8 cellular contexts compared by ENCODE assay signal in genomic region chr7:74093671-74094223, GRCh38. TPM values are rescaled to one million over a fixed set of nuclear protein-coding genes. Genes with fewer than 3 reads are reported as not detected.
DNase-seq lines count a peak whose midpoint lies in the region; ATAC-seq, FAIRE-seq and TF ChIP-seq lines count a peak whose summit lies in the region.

No MANE protein-coding gene starts in this region.

- ATAC-seq in HG03571 (IDR thresholded peaks at IDR 0.05; ENCODE audit: unreplicated experiment) (peak; percentile 4), pancreas (peak; percentile 8 to 16 (median 12)), GM19328 (IDR thresholded peaks at IDR 0.05; ENCODE audit: unreplicated experiment) (no peak)

- FAIRE-seq in pancreas (lab: Jason Lieb, UNC), result no peak

- peak overlapping the region; percentile 73 for H3K27ac Mint-ChIP-seq in activated naive CD4-positive, alpha-beta T cell treated with anti-CD3 and anti-CD28 coated beads for 36 hours

- no peak for TF ChIP-seq CTCF in coronary artery (IDR thresholded peaks at IDR 0.05)
- TF ChIP-seq CTCF in pancreas (IDR thresholded peaks at IDR 0.05), result no peak

- H3K9me3 Mint-ChIP-seq in activated naive CD4-positive, alpha-beta T cell treated with anti-CD3 and anti-CD28 coated beads for 36 hours, result no peaks in the 10 kb centered on the region

- in situ Hi-C loops in ACHN (cut with HindIII; ENCODE audit: low pct_ligation_motif_present, low pct_unique_long_range_greater_than_20kb, low sequenced_read_pairs), result no loop called here

- H3K4me1 ChIP-seq in pancreas, result no peaks in the 10 kb centered on the region

- CTCF ChIA-PET in activated naive CD4-positive, alpha-beta T cell treated with anti-CD3 and anti-CD28 coated beads for 36 hours (lab: Charles Lee), result no interaction called here

- H3K36me3 Mint-ChIP-seq in activated naive CD4-positive, alpha-beta T cell treated with anti-CD3 and anti-CD28 coated beads for 36 hours (ENCODE audit: low read depth), result peaks cover 13% of the 10 kb centered on the region

- 77 to 81% methylated on average over 15 of the region's 15 CpGs for WGBS in pancreas, 2 donors

- intact Hi-C loops in activated naive CD4-positive, alpha-beta T cell treated with anti-CD3 and anti-CD28 coated beads for 36 hours (cut with micrococcal nuclease), result loop anchor here (1.0 kb wide), 2 partner anchors 10 to 81 kb away; partner anchors contain the start of genes EIF4H and LIMK1
- intact Hi-C loops in pancreas (cut with DNase I), result no loop called here

- H3K4me3 ChIP-seq in coronary artery (peak overlapping the region; percentile 86), pancreas (peak overlapping the region in 2 of 4 donors; percentile 21 to 43)

- H3K27me3 Mint-ChIP-seq in activated naive CD4-positive, alpha-beta T cell treated with anti-CD3 and anti-CD28 coated beads for 36 hours (ENCODE audit: low read depth), result no peaks in the 10 kb centered on the region

- peaks cover 18% of the 10 kb centered on the region for H3K4me1 Mint-ChIP-seq in activated naive CD4-positive, alpha-beta T cell treated with anti-CD3 and anti-CD28 coated beads for 36 hours (ENCODE audit: low read depth)

- no peaks in the 10 kb centered on the region for H3K36me3 ChIP-seq in pancreas

- no peak for DNase-seq in activated naive CD4-positive, alpha-beta T cell treated with anti-CD3 and anti-CD28 coated beads for 36 hours
- DNase-seq in activated naive CD4-positive, alpha-beta T cell (lab: John Stamatoyannopoulos, UW), result no peak
- DNase-seq in coronary artery (ENCODE audit: low spot score), result no peak
- peak in 1 of 6 donors; percentile 45 for DNase-seq in pancreas
- no peak for DNase-seq in occipital lobe (lab: John Stamatoyannopoulos, UW)
- no peak for DNase-seq in ACHN

- peak overlapping the region; percentile 39 for H3K4me3 Mint-ChIP-seq in activated naive CD4-positive, alpha-beta T cell treated with anti-CD3 and anti-CD28 coated beads for 36 hours

- H3K27me3 ChIP-seq in pancreas, result no peaks in the 10 kb centered on the region

- H3K27ac ChIP-seq in coronary artery (peak overlapping the region; percentile 66 to 87), pancreas (peak overlapping the region in 2 of 4 donors; percentile 80 to 82)

- H3K9me3 ChIP-seq in pancreas, result no peaks in the 10 kb centered on the region

RNA-seq across cellular contexts. Expression of gene LIMK1, which starts 10.1 kb away (rescaled TPM):
- total RNA-seq in activated naive CD4-positive, alpha-beta T cell treated with anti-CD3 and anti-CD28 coated beads for 36 hours, result 1 to 10 TPM; 7.9 to 9.2 TPM
- total RNA-seq in pancreas (10 to 100 TPM in 2 of 6 donors, 1 to 10 TPM in 4; 6.1 to 22.6 (median 9.5) TPM), occipital lobe (14.5 TPM)
- polyA plus RNA-seq in pancreas, result 1 to 10 TPM; 4.9 to 7.2 TPM
